Comparison of ENCODE assay signal across 11 cellular contexts in genomic region chr7:155811560-155811894, GRCh38. TPM values are rescaled to one million over a fixed set of nuclear protein-coding genes. Genes with fewer than 3 reads are reported as not detected.
DNase-seq lines count a peak whose midpoint lies in the region; ATAC-seq and TF ChIP-seq lines count a peak whose summit lies in the region.
"Had no signal": no experiment of that assay in that cellular context is flagged by ENCODE, and none has a peak within 500 bp of the region (broad histone marks: within the 10 kb centered on the region; RNA-seq: fewer than 3 reads in every experiment).

No MANE protein-coding gene starts in this region.

- H3K9me2 ChIP-seq in HCT116 (ENCODE audit: insufficient read depth): no peaks in the 10 kb centered on the region

- TF ChIP-seq CTCF in HCT116 (IDR thresholded peaks at IDR 0.05 in 2 of 3, conservative IDR thresholded peaks at IDR 0.05 in 1 of 3; ENCODE audit: borderline replicate concordance in 1 of 3, insufficient read depth in 1 of 3, low read depth in 2 of 3, low read length in 2 of 3) (no peak), WTC11 (IDR thresholded peaks at IDR 0.05) (no peak), gastroesophageal sphincter (IDR thresholded peaks at IDR 0.05) (no peak)

- no peak overlapping the region for H3K27ac Mint-ChIP-seq in WTC11
- H3K27ac Mint-ChIP-seq: T-helper 1 cell treated with Interleukin-12 subunit alpha and Interleukin-12 subunit beta and Interleukin-4 antibody, amounts not matched to agents 30 μg/mL and 1 μg/mL, for 36 hours had no signal

- no peak overlapping the region for H3K9ac ChIP-seq in HCT116 (ENCODE audit: low read length)
- no peak overlapping the region for H3K9ac ChIP-seq in skeletal muscle satellite cell (ENCODE audit: low read depth, low read length)

- RAD21 ChIA-PET in HCT116 (lab: Charles Lee; ENCODE audit: low non-redundant PET in 1 of 2, low total read pairs in 2 of 2, uncharacterized antibody in 2 of 2, unreplicated experiment in 2 of 2): interaction anchor here in 1 of 2 experiments (0.7 kb wide), 1 partner anchor 507 kb away, joined by 4 read pairs; no protein-coding TSS in a partner anchor

- H3K27me3 ChIP-seq in HCT116 (ENCODE audit: insufficient read depth, low read length): 0 out of 2 replicates have a peak, but pooled peaks cover 5% of the 10 kb centered on the region
- peaks cover 81% of the 10 kb centered on the region for H3K27me3 ChIP-seq in skeletal muscle satellite cell (ENCODE audit: control insufficient read depth, insufficient read depth, low read length)
- H3K27me3 ChIP-seq in gastroesophageal sphincter: peaks cover 100% of the 10 kb centered on the region

- no peak for TF ChIP-seq EP300 in gastroesophageal sphincter (IDR thresholded peaks at IDR 0.05)

- DNase-seq in HCT116 (ENCODE audit: low read depth, low spot score): no peak
- no peak for DNase-seq in WTC11 (ENCODE audit: low spot score)
- peak; percentile 10 for DNase-seq in kidney glomerular epithelial cell (lab: John Stamatoyannopoulos, UW)
- DNase-seq in NCI-H2107 treated with DMSO at 0.1 percent for 48 hours (lab: John Stamatoyannopoulos, UW; ENCODE audit: unreplicated experiment): no peak
- DNase-seq: NCI-H187 treated with DMSO at 0.1 percent for 48 hours; stimulated activated naive CD4-positive, alpha-beta T cell treated with Interleukin-2 at 50 U/mL for 16 hours had no signal

- H3K4me3 Mint-ChIP-seq in WTC11: peak overlapping the region; percentile 67

- POLR2A ChIA-PET in HCT116 (lab: Charles Lee): no interaction called here
- POLR2A ChIA-PET in WTC11 (lab: Charles Lee): interaction anchor here (1.3 kb wide), 1 partner anchor 8 kb away, joined by 3 read pairs; no protein-coding TSS in a partner anchor

- peak overlapping the region; percentile 68 for H3K4me2 ChIP-seq in HCT116 (ENCODE audit: low read length)
- H3K4me2 ChIP-seq in skeletal muscle satellite cell (ENCODE audit: low read length): peak overlapping the region; percentile 69

- no peaks in the 10 kb centered on the region for H4K20me1 ChIP-seq in HCT116 (ENCODE audit: insufficient read depth)

- H3K9me3 ChIP-seq in HCT116 (ENCODE audit: control insufficient read depth in 1 of 2, insufficient read depth in 1 of 2, low read depth in 1 of 2, low read length in 2 of 2) (no peaks in the 10 kb centered on the region), skeletal muscle satellite cell (replicated peaks; ENCODE audit: low read length) (no peaks in the 10 kb centered on the region), gastroesophageal sphincter (no peaks in the 10 kb centered on the region)

- no peak for TF ChIP-seq RAD21 in HCT116 (IDR thresholded peaks at IDR 0.05; ENCODE audit: low read depth)

- intact Hi-C loops in HCT116 (cut with micrococcal nuclease): no loop called here

- H3K4me1 Mint-ChIP-seq in WTC11: peaks cover 59% of the 10 kb centered on the region

- no peaks in the 10 kb centered on the region for H3K36me3 ChIP-seq in HCT116 (ENCODE audit: control insufficient read depth in 1 of 2, insufficient read depth in 2 of 2, low read length in 2 of 2)
- H3K36me3 ChIP-seq in skeletal muscle satellite cell (ENCODE audit: insufficient read depth, low read length): no peaks in the 10 kb centered on the region
- H3K36me3 ChIP-seq in gastroesophageal sphincter: no peaks in the 10 kb centered on the region

- H3K27me3 Mint-ChIP-seq in WTC11 (ENCODE audit: low read depth): peaks cover 92% of the 10 kb centered on the region

- no TSS peak for BruUV-seq in HCT116 (replicated peaks; lab: Mats Ljungman, UMichigan)

- ATAC-seq in HCT116 (no peak), WTC11 (no peak), gastroesophageal sphincter (no peak), GM19463 (IDR thresholded peaks at IDR 0.05; ENCODE audit: unreplicated experiment) (no peak), HG03280 (IDR thresholded peaks at IDR 0.05; ENCODE audit: unreplicated experiment) (no peak)

- no peaks in the 10 kb centered on the region for H3K9me3 Mint-ChIP-seq in WTC11
- H3K9me3 Mint-ChIP-seq: T-helper 1 cell treated with Interleukin-12 subunit alpha and Interleukin-12 subunit beta and Interleukin-4 antibody, amounts not matched to agents 30 μg/mL and 1 μg/mL, for 36 hours had no signal

- CTCF ChIA-PET in HCT116 (lab: Charles Lee) (no interaction called here), WTC11 (lab: Charles Lee) (interaction anchor here (0.6 to 1.3 kb wide), 3 partner anchors 17 to 345 kb away, joined by 3 to 4 read pairs (median 3); partner anchors contain the start of gene RBM33)

- WGBS in gastroesophageal sphincter (ENCODE audit: low coverage in 1 of 2), 2 donors: 0 to 4% methylated on average over 6 of the region's 13 CpGs

- H2AFZ ChIP-seq in HCT116 (ENCODE audit: low read depth, low read length, poor library complexity, severe bottlenecking): no peak overlapping the region

- H3K4me3 ChIP-seq in HCT116 (replicated peaks in 1 of 2; ENCODE audit: low read depth in 1 of 2, low read length in 2 of 2): no peak overlapping the region
- peak overlapping the region; percentile 51 for H3K4me3 ChIP-seq in skeletal muscle satellite cell (ENCODE audit: low read length)
- H3K4me3 ChIP-seq in gastroesophageal sphincter: no peak overlapping the region

- H3K27ac ChIP-seq in HCT116 (ENCODE audit: low read depth, low read length) (no peak overlapping the region), gastroesophageal sphincter (no peak overlapping the region)

- H3K36me3 Mint-ChIP-seq in WTC11: no peaks in the 10 kb centered on the region

- H3K79me2 ChIP-seq in HCT116 (ENCODE audit: insufficient read depth, low read length): no peaks in the 10 kb centered on the region

- TF ChIP-seq POLR2A in HCT116 (IDR thresholded peaks at IDR 0.05; ENCODE audit: borderline replicate concordance, extremely low read depth, insufficient read depth, insufficient read length) (no peak), gastroesophageal sphincter (IDR thresholded peaks at IDR 0.05) (no peak)

- peaks cover 0 to 6% of the 10 kb centered on the region in 2 experiments; a peak in 2 of 4 replicates for H3K4me1 ChIP-seq in HCT116 (ENCODE audit: control insufficient read depth in 1 of 2, insufficient read depth in 2 of 2, low read length in 2 of 2)
- peaks cover 21% of the 10 kb centered on the region for H3K4me1 ChIP-seq in skeletal muscle satellite cell (ENCODE audit: control insufficient read depth, insufficient read depth, low read length)
- peaks cover 0 to 54% (median 11%) of the 10 kb centered on the region in 3 donors for H3K4me1 ChIP-seq in gastroesophageal sphincter

TF ChIP-seq in HCT116, 20 proteins besides CTCF, POLR2A, EP300 and RAD21 (continues in another document):
- TF ChIP-seq, protein P1, sequence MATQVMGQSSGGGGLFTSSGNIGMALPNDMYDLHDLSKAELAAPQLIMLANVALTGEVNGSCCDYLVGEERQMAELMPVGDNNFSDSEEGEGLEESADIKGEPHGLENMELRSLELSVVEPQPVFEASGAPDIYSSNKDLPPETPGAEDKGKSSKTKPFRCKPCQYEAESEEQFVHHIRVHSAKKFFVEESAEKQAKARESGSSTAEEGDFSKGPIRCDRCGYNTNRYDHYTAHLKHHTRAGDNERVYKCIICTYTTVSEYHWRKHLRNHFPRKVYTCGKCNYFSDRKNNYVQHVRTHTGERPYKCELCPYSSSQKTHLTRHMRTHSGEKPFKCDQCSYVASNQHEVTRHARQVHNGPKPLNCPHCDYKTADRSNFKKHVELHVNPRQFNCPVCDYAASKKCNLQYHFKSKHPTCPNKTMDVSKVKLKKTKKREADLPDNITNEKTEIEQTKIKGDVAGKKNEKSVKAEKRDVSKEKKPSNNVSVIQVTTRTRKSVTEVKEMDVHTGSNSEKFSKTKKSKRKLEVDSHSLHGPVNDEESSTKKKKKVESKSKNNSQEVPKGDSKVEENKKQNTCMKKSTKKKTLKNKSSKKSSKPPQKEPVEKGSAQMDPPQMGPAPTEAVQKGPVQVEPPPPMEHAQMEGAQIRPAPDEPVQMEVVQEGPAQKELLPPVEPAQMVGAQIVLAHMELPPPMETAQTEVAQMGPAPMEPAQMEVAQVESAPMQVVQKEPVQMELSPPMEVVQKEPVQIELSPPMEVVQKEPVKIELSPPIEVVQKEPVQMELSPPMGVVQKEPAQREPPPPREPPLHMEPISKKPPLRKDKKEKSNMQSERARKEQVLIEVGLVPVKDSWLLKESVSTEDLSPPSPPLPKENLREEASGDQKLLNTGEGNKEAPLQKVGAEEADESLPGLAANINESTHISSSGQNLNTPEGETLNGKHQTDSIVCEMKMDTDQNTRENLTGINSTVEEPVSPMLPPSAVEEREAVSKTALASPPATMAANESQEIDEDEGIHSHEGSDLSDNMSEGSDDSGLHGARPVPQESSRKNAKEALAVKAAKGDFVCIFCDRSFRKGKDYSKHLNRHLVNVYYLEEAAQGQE (IDR thresholded peaks at IDR 0.05; ENCODE audit: low read depth): no peak

TF ChIP-seq in WTC11, 78 proteins besides CTCF, POLR2A, EP300 and RAD21 (continues in another document):
- no peak for TF ChIP-seq ZMAT4 (CRISPR knock-in tag; IDR thresholded peaks at IDR 0.05)
- no peak for TF ChIP-seq TEAD1 (CRISPR knock-in tag; IDR thresholded peaks at IDR 0.05)
- no peak for TF ChIP-seq ZNF232 (CRISPR knock-in tag; IDR thresholded peaks at IDR 0.05)
- no peak for TF ChIP-seq RORB (CRISPR knock-in tag; IDR thresholded peaks at IDR 0.05)
- no peak for TF ChIP-seq MYBL2 (CRISPR knock-in tag; IDR thresholded peaks at IDR 0.05)
- TF ChIP-seq NR2C2 (CRISPR knock-in tag; IDR thresholded peaks at IDR 0.05): no peak
- no peak for TF ChIP-seq CREB1 (CRISPR knock-in tag; IDR thresholded peaks at IDR 0.05)
- TF ChIP-seq NFATC4 (CRISPR knock-in tag; IDR thresholded peaks at IDR 0.05): no peak

RNA-seq across cellular contexts. Expression of gene SHH, which starts 0.7 kb away (rescaled TPM):
- total RNA-seq in HCT116 (2021; ENCODE audit: unreplicated experiment) (0.32 TPM), WTC11 (2021) (0.05 to 0.37 TPM (median 0.26 TPM) in 3 replicates), gastroesophageal sphincter (under 1 TPM in 1 of 4 donors, not detected in 3; 0.08 TPM)
- polyA plus RNA-seq in HCT116 (2012): 0.08 and 0.11 TPM in 2 replicates
- total RNA-seq in skeletal muscle satellite cell (2012; rRNA removed): not detected in 2 replicates
